ENCODE assay signal across 39 cellular contexts in the genomic region with DNA sequence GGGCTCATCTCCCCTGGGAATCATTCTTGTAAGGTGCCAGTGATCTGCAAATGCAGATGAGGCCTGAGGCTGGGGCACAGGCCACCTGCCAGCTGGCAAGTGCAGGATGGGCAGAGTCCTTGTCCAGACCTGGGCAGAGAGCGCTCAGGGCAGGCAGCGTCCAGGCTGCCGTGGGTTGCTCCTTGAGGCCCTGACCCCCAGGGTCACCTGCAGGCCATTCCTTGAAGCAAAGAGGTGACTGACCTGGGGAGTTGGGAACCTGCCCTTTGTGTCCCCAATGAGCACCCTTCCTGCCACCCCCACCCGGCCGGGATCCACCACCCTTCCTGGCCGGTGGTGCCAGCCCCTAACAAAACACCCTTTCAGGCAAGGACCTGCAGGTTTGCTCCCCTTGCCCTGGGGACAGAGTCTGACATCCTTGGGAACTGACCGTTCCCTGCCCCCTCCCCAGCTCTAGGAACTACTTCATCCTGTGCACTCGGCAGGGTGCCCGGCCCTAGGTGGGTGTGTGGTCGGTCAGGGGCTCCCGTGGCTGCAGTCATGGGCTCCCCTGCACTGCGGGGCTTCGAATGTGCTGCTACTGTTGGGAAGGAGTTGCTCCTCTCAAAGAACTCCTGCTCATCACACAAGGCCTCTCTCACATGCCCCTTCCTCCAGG. TPM values are rescaled to one million over a fixed set of nuclear protein-coding genes. Genes with fewer than 3 reads are reported as not detected.
"Had no signal": no experiment of that assay in that cellular context is flagged by ENCODE, and none has a peak within 500 bp of the region (broad histone marks: within the 10 kb centered on the region; RNA-seq: fewer than 3 reads in every experiment).

No MANE protein-coding gene starts in this region.

- ATAC-seq: esophagus mucosa; gastrocnemius medialis; heart left ventricle; left colon; naive thymus-derived CD4-positive, alpha-beta T cell; sciatic nerve had no signal

- H3K27ac ChIP-seq: colonic mucosa, epithelial cell of prostate, gastrocnemius medialis, heart left ventricle, hepatocyte, ovary, stomach, thyroid gland, vagina had no signal

- H3K9me3 ChIP-seq: colonic mucosa, gastrocnemius medialis, heart left ventricle, ovary, stomach, thyroid gland, vagina had no signal

- H3K27me3 ChIP-seq: gastrocnemius medialis, thyroid gland had no signal

- H3K9me3 Mint-ChIP-seq: dendritic cell treated with granulocyte-macrophage colony-stimulating factor and Interleukin-4, amounts not matched to agents 40 ng/mL and 50 ng/mL, for 4 days; endodermal cell; naive thymus-derived CD4-positive, alpha-beta T cell; nephron progenitor cell had no signal

- H3K36me3 ChIP-seq: colonic mucosa, gastrocnemius medialis, heart left ventricle, ovary, stomach, thyroid gland, vagina had no signal

- H3K36me3 Mint-ChIP-seq: naive thymus-derived CD4-positive, alpha-beta T cell had no signal

- H3K4me3 ChIP-seq: colonic mucosa, gastrocnemius medialis, heart left ventricle, hepatocyte, ovary, smooth muscle cell, stomach, thyroid gland, vagina had no signal

- H3K79me2 ChIP-seq: hepatocyte had no signal

- H2AFZ ChIP-seq: hepatocyte had no signal

- H3K4me3 Mint-ChIP-seq: dendritic cell treated with granulocyte-macrophage colony-stimulating factor and Interleukin-4, amounts not matched to agents 40 ng/mL and 50 ng/mL, for 4 days; endodermal cell; nephron progenitor cell had no signal

- H3K4me2 ChIP-seq: hepatocyte, smooth muscle cell had no signal

- H3K27ac Mint-ChIP-seq: dendritic cell treated with granulocyte-macrophage colony-stimulating factor and Interleukin-4, amounts not matched to agents 40 ng/mL and 50 ng/mL, for 4 days; endodermal cell; naive thymus-derived CD4-positive, alpha-beta T cell; nephron progenitor cell had no signal

- DNase-seq: colonic mucosa; effector CD8-positive, alpha-beta T cell; endodermal cell; foreskin fibroblast; gastrocnemius medialis; left colon; mesenchymal stem cell; midbrain; naive thymus-derived CD4-positive, alpha-beta T cell; nephron progenitor cell; occipital lobe; ovary; retina; stimulated activated CD4-positive, alpha-beta T cell treated with anti-CD3 and anti-CD28 coated beads, Interleukin-12 subunit alpha, Interleukin-12 subunit beta, amount 100 ng/mL, for 4 hours; stimulated activated CD4-positive, alpha-beta T cell treated with anti-CD3 and anti-CD28 coated beads, Interleukin-1b, Interleukin-23, amount 100 ng/mL, for 48 hours; stimulated activated CD4-positive, alpha-beta T cell treated with anti-CD3 and anti-CD28 coated beads, Interleukin-4, amount 100 ng/mL, for 1 hour; stimulated activated CD8-positive, alpha-beta memory T cell treated with anti-CD3 and anti-CD28 coated beads, Interleukin-4, amount 100 ng/mL, for 48 hours; stimulated activated naive CD4-positive, alpha-beta T cell treated with Interleukin-2 at 50 U/mL for 16 hours; stomach; thyroid gland; trophoblast cell had no signal

- H3K4me1 Mint-ChIP-seq: endodermal cell, nephron progenitor cell had no signal

RNA-seq across cellular contexts. Expression of a gene that starts 41.3 kb away (rescaled TPM):
- total RNA-seq: chondrocyte; colonic mucosa; endodermal cell; esophagus mucosa; gastrocnemius medialis; glomerular endothelial cell; heart left ventricle; hepatocyte; kidney epithelial cell; left colon; lung microvascular endothelial cell; mucosa of gallbladder; naive thymus-derived CD4-positive, alpha-beta T cell; occipital lobe; ovary; posterior vena cava; pulmonary artery endothelial cell; sciatic nerve; smooth muscle cell; stomach; subcutaneous adipose tissue; temporal lobe; thyroid gland; ureter; vagina had no signal
- polyA plus RNA-seq: heart left ventricle; hepatocyte; naive thymus-derived CD4-positive, alpha-beta T cell; ovary; smooth muscle cell had no signal

RNA-seq across cellular contexts. Expression of a gene that starts 54.4 kb away (rescaled TPM):
- total RNA-seq: chondrocyte; colonic mucosa; endodermal cell; esophagus mucosa; gastrocnemius medialis; glomerular endothelial cell; heart left ventricle; hepatocyte; kidney epithelial cell; left colon; lung microvascular endothelial cell; naive thymus-derived CD4-positive, alpha-beta T cell; occipital lobe; ovary; posterior vena cava; pulmonary artery endothelial cell; sciatic nerve; smooth muscle cell; stomach; subcutaneous adipose tissue; temporal lobe; thyroid gland; ureter; vagina had no signal
- polyA plus RNA-seq: heart left ventricle; hepatocyte; naive thymus-derived CD4-positive, alpha-beta T cell; ovary; stomach had no signal
